38 cellular contexts compared by ENCODE assay signal in the genomic region with DNA sequence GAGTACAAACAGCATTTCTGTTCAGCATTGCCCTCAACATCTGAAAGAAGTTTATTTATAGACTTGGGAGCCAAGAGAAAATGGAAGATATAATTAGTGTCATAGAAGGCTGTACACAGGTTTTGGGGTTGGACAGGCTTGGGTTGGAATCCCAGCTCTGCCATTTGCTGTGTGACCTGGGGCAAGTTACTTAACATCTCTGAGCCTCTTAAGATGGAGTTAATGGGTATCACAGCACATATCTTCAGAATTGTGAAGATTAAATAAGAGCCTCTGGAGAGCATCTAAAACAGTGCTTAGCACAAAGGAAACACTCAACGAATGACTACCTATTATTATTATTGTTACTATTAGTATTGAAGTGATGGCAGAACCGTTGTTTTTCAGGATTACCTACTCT. TPM values are rescaled to one million over a fixed set of nuclear protein-coding genes. Genes with fewer than 3 reads are reported as not detected.
"Had no signal": no experiment of that assay in that cellular context is flagged by ENCODE, and none has a peak within 500 bp of the region (broad histone marks: within the 10 kb centered on the region; RNA-seq: fewer than 3 reads in every experiment).

No MANE protein-coding gene starts in this region.

- FAIRE-seq: astrocyte, bronchial epithelial cell had no signal

- H3K9me3 ChIP-seq: adrenal gland, body of pancreas, breast epithelium had no signal

- H3K27me3 ChIP-seq: ascending aorta, body of pancreas had no signal

- H3K4me1 ChIP-seq: adrenal gland, ascending aorta, body of pancreas, breast epithelium had no signal

- ATAC-seq: activated naive CD4-positive, alpha-beta T cell treated with anti-CD3 and anti-CD28 coated beads, Interleukin-2, amount 50 U/mL, for 72 hours; activated naive CD8-positive, alpha-beta T cell treated with anti-CD3 and anti-CD28 coated beads, Interleukin-2, amount 50 U/mL, for 24 hours; activated T-cell treated with anti-CD3 and anti-CD28 coated beads, Interleukin-2, amount 50 U/mL, for 4 hours; activated T-cell treated with anti-CD3 and anti-CD28 coated beads, Interleukin-2, amount 50 U/mL, for 72 hours; activated T-helper 17 cell treated with anti-CD3 and anti-CD28 coated beads, Interleukin-2, amount 50 U/mL, for 72 hours; body of pancreas had no signal

- H3K27ac ChIP-seq: adrenal gland, ascending aorta, body of pancreas, brain microvascular endothelial cell, breast epithelium, cardiac muscle cell had no signal

- DNase-seq: activated effector memory CD4-positive, alpha-beta T cell treated with anti-CD3 and anti-CD28 coated beads, Interleukin-2, amount 50 U/mL, for 16 hours; activated effector memory CD4-positive, alpha-beta T cell treated with Interleukin-2 at 50 U/mL for 16 hours; activated gamma-delta T cell; activated gamma-delta T cell treated with Interleukin-2 at 50 U/mL for 16 hours; activated naive CD4-positive, alpha-beta T cell; activated naive CD4-positive, alpha-beta T cell treated with anti-CD3 and anti-CD28 coated beads for 36 hours; activated naive CD4-positive, alpha-beta T cell treated with anti-CD3 and anti-CD28 coated beads, Interleukin-2, amount 10 ng/mL, durations not matched to agents 7 days and 5 days; activated naive CD4-positive, alpha-beta T cell treated with anti-CD3 and anti-CD28 coated beads, Interleukin-2, amount 50 U/mL, for 16 hours; activated naive CD4-positive, alpha-beta T cell treated with Interleukin-2 at 50 U/mL for 16 hours; activated naive CD8-positive, alpha-beta T cell treated with anti-CD3 and anti-CD28 coated beads for 36 hours; activated naive CD8-positive, alpha-beta T cell treated with anti-CD3 and anti-CD28 coated beads, Interleukin-2, amount 10 ng/mL, durations not matched to agents 7 days and 5 days; activated naive CD8-positive, alpha-beta T cell treated with anti-CD3 and anti-CD28 coated beads, Interleukin-2, amount 50 U/mL, for 24 hours; activated T-cell treated with anti-CD3 and anti-CD28 coated beads, Interleukin-2, amount 50 U/mL, for 24 hours; activated T-cell treated with anti-CD3 and anti-CD28 coated beads, Interleukin-2, amount 50 U/mL, for 4 hours; activated T-cell treated with anti-CD3 and anti-CD28 coated beads, Interleukin-2, amount 50 U/mL, for 48 hours; activated T-cell treated with anti-CD3 and anti-CD28 coated beads, Interleukin-2, amount 50 U/mL, for 72 hours; adrenal gland; amniotic stem cell; amygdala; anterior cingulate cortex; aorta; body of pancreas; brain microvascular endothelial cell; caudate nucleus; central memory CD4-positive, alpha-beta T cell; cerebellar nuclear complex had no signal

- H3K36me3 ChIP-seq: adrenal gland, ascending aorta, brain microvascular endothelial cell, breast epithelium, cardiac muscle cell had no signal

- H3K4me3 ChIP-seq: adrenal gland, ascending aorta, body of pancreas, breast epithelium, cardiac muscle cell had no signal

RNA-seq across cellular contexts. Expression of gene CACNG2, which starts 12.1 kb away (rescaled TPM):
- total RNA-seq: activated naive CD4-positive, alpha-beta T cell treated with anti-CD3 and anti-CD28 coated beads for 36 hours; activated naive CD4-positive, alpha-beta T cell treated with anti-CD3 and anti-CD28 coated beads, Interleukin-2, amount 50 U/mL, for 72 hours; activated naive CD8-positive, alpha-beta T cell treated with anti-CD3 and anti-CD28 coated beads for 36 hours; activated naive CD8-positive, alpha-beta T cell treated with anti-CD3 and anti-CD28 coated beads, Interleukin-2, amount 10 ng/mL, durations not matched to agents 7 days and 5 days; activated T-cell treated with anti-CD3 and anti-CD28 coated beads, Interleukin-2, amount 50 U/mL, for 4 hours; activated T-cell treated with anti-CD3 and anti-CD28 coated beads, Interleukin-2, amount 50 U/mL, for 72 hours; activated T-helper 1 cell treated with anti-CD3 and anti-CD28 coated beads, Interleukin-12 subunit alpha, Interleukin-12 subunit beta, Interleukin-2, Interleukin-4 antibody, amounts not matched to agents 30 ng/mL and 10 ng/mL and 1 ng/mL, durations not matched to agents 14 hours and 24 hours and 36 hours; activated T-helper 17 cell treated with anti-CD3 and anti-CD28 coated beads, Interleukin-2, amount 50 U/mL, for 72 hours; activated T-helper 2 cell treated with anti-CD3 and anti-CD28 coated beads, Interferon-gamma antibody, Interleukin-2, Interleukin-4, amounts not matched to agents 10 μg/mL and 5 μg/mL and 100 μg/mL, durations not matched to agents 14 hours and 24 hours and 36 hours; aorta; ascending aorta; astrocyte; body of pancreas; breast epithelium; bronchial epithelial cell; cardiac muscle cell; cardiac septum; chondrocyte had no signal
- polyA plus RNA-seq: adipose tissue, cardiac muscle cell had no signal
